Comparison of ENCODE assay signal across 17 cellular contexts in genomic region chr20:56702931-56703840, GRCh38.
"Had no signal": no experiment of that assay in that cellular context is flagged by ENCODE, and none has a peak within 500 bp of the region (broad histone marks: within the 10 kb centered on the region; RNA-seq: fewer than 3 reads in every experiment).

No MANE protein-coding gene starts in this region.

- H3K27ac Mint-ChIP-seq: activated CD4-positive, alpha-beta T cell treated with anti-CD3 and anti-CD28 coated beads, Interleukin-2, amount 10 ng/mL, durations not matched to agents 7 days and 5 days; activated naive CD4-positive, alpha-beta T cell treated with anti-CD3 and anti-CD28 coated beads, Interleukin-2, amount 10 ng/mL, durations not matched to agents 7 days and 5 days; activated T-helper 17 cell treated with anti-CD3 and anti-CD28 coated beads, Interleukin-2, amount 50 U/mL, for 72 hours; endodermal cell; nephron progenitor cell; stimulated activated naive CD8-positive, alpha-beta T cell treated with anti-CD3 and anti-CD28 coated beads, Interleukin-15, amount 100 ng/mL, for 72 hours had no signal

- H3K27me3 Mint-ChIP-seq: activated CD4-positive, alpha-beta T cell treated with anti-CD3 and anti-CD28 coated beads, Interleukin-2, amount 10 ng/mL, durations not matched to agents 7 days and 5 days; activated naive CD4-positive, alpha-beta T cell treated with anti-CD3 and anti-CD28 coated beads, Interleukin-2, amount 10 ng/mL, durations not matched to agents 7 days and 5 days; stimulated activated naive CD8-positive, alpha-beta T cell treated with anti-CD3 and anti-CD28 coated beads, Interleukin-15, amount 100 ng/mL, for 72 hours had no signal

- H3K36me3 Mint-ChIP-seq: activated naive CD4-positive, alpha-beta T cell treated with anti-CD3 and anti-CD28 coated beads, Interleukin-2, amount 10 ng/mL, durations not matched to agents 7 days and 5 days had no signal

- H3K27ac ChIP-seq: ascending aorta, dorsolateral prefrontal cortex, prostate gland, sigmoid colon, spleen, thoracic aorta had no signal

- H3K4me1 Mint-ChIP-seq: activated CD4-positive, alpha-beta T cell treated with anti-CD3 and anti-CD28 coated beads, Interleukin-2, amount 10 ng/mL, durations not matched to agents 7 days and 5 days; activated naive CD4-positive, alpha-beta T cell treated with anti-CD3 and anti-CD28 coated beads, Interleukin-2, amount 10 ng/mL, durations not matched to agents 7 days and 5 days; activated T-helper 17 cell treated with anti-CD3 and anti-CD28 coated beads, Interleukin-2, amount 50 U/mL, for 72 hours; stimulated activated naive CD8-positive, alpha-beta T cell treated with anti-CD3 and anti-CD28 coated beads, Interleukin-15, amount 100 ng/mL, for 72 hours had no signal

- H3K4me3 Mint-ChIP-seq: activated CD4-positive, alpha-beta T cell treated with anti-CD3 and anti-CD28 coated beads, Interleukin-2, amount 10 ng/mL, durations not matched to agents 7 days and 5 days; activated naive CD4-positive, alpha-beta T cell treated with anti-CD3 and anti-CD28 coated beads, Interleukin-2, amount 10 ng/mL, durations not matched to agents 7 days and 5 days; activated T-helper 17 cell treated with anti-CD3 and anti-CD28 coated beads, Interleukin-2, amount 50 U/mL, for 72 hours; endodermal cell; nephron progenitor cell; stimulated activated naive CD8-positive, alpha-beta T cell treated with anti-CD3 and anti-CD28 coated beads, Interleukin-15, amount 100 ng/mL, for 72 hours had no signal

- H3K9me3 ChIP-seq: ascending aorta, prostate gland, sigmoid colon, thoracic aorta had no signal

- H3K36me3 ChIP-seq: ascending aorta, prostate gland, sigmoid colon, spleen, thoracic aorta had no signal

- DNase-seq: activated CD4-positive, alpha-beta T cell treated with anti-CD3 and anti-CD28 coated beads, Interleukin-2, amount 10 ng/mL, durations not matched to agents 7 days and 5 days; activated naive CD4-positive, alpha-beta T cell treated with anti-CD3 and anti-CD28 coated beads, Interleukin-2, amount 10 ng/mL, durations not matched to agents 7 days and 5 days; endodermal cell; erythroblast; kidney glomerular epithelial cell; left ventricle myocardium superior; mesendoderm; nephron progenitor cell; sigmoid colon; spleen; stimulated activated naive CD8-positive, alpha-beta T cell treated with anti-CD3 and anti-CD28 coated beads, Interleukin-15, amount 100 ng/mL, for 72 hours; SW 1271 had no signal

- H3K4me1 ChIP-seq: ascending aorta, prostate gland, sigmoid colon, spleen had no signal

- H3K9me3 Mint-ChIP-seq: endodermal cell; nephron progenitor cell; stimulated activated naive CD8-positive, alpha-beta T cell treated with anti-CD3 and anti-CD28 coated beads, Interleukin-15, amount 100 ng/mL, for 72 hours had no signal

- H3K4me3 ChIP-seq: ascending aorta, prostate gland, sigmoid colon, spleen, thoracic aorta had no signal

- ATAC-seq: activated T-helper 17 cell treated with anti-CD3 and anti-CD28 coated beads, Interleukin-2, amount 50 U/mL, for 72 hours; left ventricle myocardium superior; stimulated activated naive CD8-positive, alpha-beta T cell treated with anti-CD3 and anti-CD28 coated beads, Interleukin-15, amount 100 ng/mL, for 72 hours had no signal

- H3K27me3 ChIP-seq: ascending aorta, sigmoid colon had no signal
